In the genomic region with DNA sequence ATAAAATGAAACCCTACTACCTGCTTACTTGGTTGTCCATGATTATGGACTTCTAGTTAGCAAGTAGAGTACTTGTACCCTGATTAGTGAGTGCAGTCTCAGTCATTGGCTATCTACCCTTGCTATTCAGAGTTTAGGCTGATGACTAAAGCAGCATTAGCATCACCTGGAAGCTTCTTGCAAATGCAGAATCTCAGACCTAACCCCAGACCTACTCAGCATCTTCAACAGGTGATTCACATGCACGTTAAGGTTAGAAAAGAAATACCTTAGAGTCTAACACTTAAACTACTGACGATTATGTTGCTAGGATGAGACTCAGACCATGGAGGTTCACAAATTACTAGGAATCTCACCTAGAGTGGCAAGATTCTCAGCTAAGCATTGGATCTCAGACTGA, we compare ENCODE assay signal across 8 cellular contexts.
"Had no signal": no experiment of that assay in that cellular context is flagged by ENCODE, and none has a peak within 500 bp of the region (broad histone marks: within the 10 kb centered on the region; RNA-seq: fewer than 3 reads in every experiment).

No MANE protein-coding gene starts in this region.

- H2AFZ ChIP-seq: GM23338 had no signal

- H3K36me3 ChIP-seq: HAP-1 had no signal

- H3K4me1 ChIP-seq: HAP-1 had no signal

- H3K27ac Mint-ChIP-seq: GM23338, IgD-negative memory B cell had no signal

- H3K9me3 ChIP-seq: HAP-1 had no signal

- FAIRE-seq: HepG2 had no signal

- H3K4me2 ChIP-seq: GM23338 had no signal

- H3K27ac ChIP-seq: HL-60 had no signal

- DNase-seq: H7, KG1 had no signal

- H3K4me3 ChIP-seq: GM23338, HAP-1 had no signal

- ATAC-seq: GM23338, HCT116, HepG2 had no signal

- H3K36me3 Mint-ChIP-seq: IgD-negative memory B cell had no signal

- H3K4me3 Mint-ChIP-seq: GM23338, IgD-negative memory B cell had no signal

- H3K9me3 Mint-ChIP-seq: GM23338, IgD-negative memory B cell had no signal
